Comparison of ENCODE assay signal across 17 cellular contexts in genomic region chr12:70354777-70355176, GRCh38. TPM values are rescaled to one million over a fixed set of nuclear protein-coding genes. Genes with fewer than 3 reads are reported as not detected.
A peak's percentile ranks its signal among the peaks of the same experiment; 100 is the strongest.
DNase-seq lines count a peak whose midpoint lies in the region; ATAC-seq, FAIRE-seq and TF ChIP-seq lines count a peak whose summit lies in the region.
"Had no signal": no experiment of that assay in that cellular context is flagged by ENCODE, and none has a peak within 500 bp of the region (broad histone marks: within the 10 kb centered on the region; RNA-seq: fewer than 3 reads in every experiment).

No MANE protein-coding gene starts in this region.

- H3K27ac Mint-ChIP-seq in stimulated activated effector memory CD8-positive, alpha-beta T cell treated with anti-CD3 and anti-CD28 coated beads, Interleukin-12 subunit alpha, Interleukin-12 subunit beta, amount 100 ng/mL, for 72 hours = no peak overlapping the region
- H3K27ac Mint-ChIP-seq: B cell had no signal

- DNase-seq in CD1c-positive myeloid dendritic cell (ENCODE audit: extremely low spot score) = peak; percentile 75
- DNase-seq in GM12892 (ENCODE audit: insufficient read length) = no peak
- peak; percentile 15 for DNase-seq in amniotic epithelial cell (ENCODE audit: low read depth)
- no peak for DNase-seq in NCI-H1417 (lab: John Stamatoyannopoulos, UW)
- no peak for DNase-seq in stimulated activated effector memory CD8-positive, alpha-beta T cell treated with anti-CD3 and anti-CD28 coated beads, Interleukin-12 subunit alpha, Interleukin-12 subunit beta, amount 100 ng/mL, for 72 hours (ENCODE audit: low spot score in 2 of 2)
- DNase-seq: GF-D8, GM23248, NCI-H2029, NCI-H2171 treated with DMSO at 0.1 percent for 48 hours, NCI-H510A, NCI-H82, OCI-M1, RPMI8226 had no signal

- no peaks in the 10 kb centered on the region for H3K4me1 Mint-ChIP-seq in stimulated activated effector memory CD8-positive, alpha-beta T cell treated with anti-CD3 and anti-CD28 coated beads, Interleukin-12 subunit alpha, Interleukin-12 subunit beta, amount 100 ng/mL, for 72 hours

- no peak for TF ChIP-seq CTCF in neutrophil (IDR thresholded peaks at IDR 0.05)

- peak overlapping the region in 1 of 2 experiments; percentile 12 for H3K4me3 ChIP-seq in neutrophil (ENCODE audit: low read depth in 1 of 2, low read length in 1 of 2)
- H3K4me3 ChIP-seq: GM23248 had no signal

- peaks cover 5% of the 10 kb centered on the region for H3K36me3 ChIP-seq in neutrophil

- no peaks in the 10 kb centered on the region for H3K9me3 ChIP-seq in neutrophil

- H3K36me3 Mint-ChIP-seq in stimulated activated effector memory CD8-positive, alpha-beta T cell treated with anti-CD3 and anti-CD28 coated beads, Interleukin-12 subunit alpha, Interleukin-12 subunit beta, amount 100 ng/mL, for 72 hours = peaks cover 39% of the 10 kb centered on the region

- peak; percentile 44 for FAIRE-seq in GM12892 (lab: Jason Lieb, UNC)

- peaks cover 23 to 24% of the 10 kb centered on the region in 2 experiments for H3K4me1 ChIP-seq in neutrophil (ENCODE audit: control insufficient read depth in 1 of 2, insufficient read depth in 1 of 2, low read depth in 1 of 2, low read length in 1 of 2)

- H3K4me3 Mint-ChIP-seq in stimulated activated effector memory CD8-positive, alpha-beta T cell treated with anti-CD3 and anti-CD28 coated beads, Interleukin-12 subunit alpha, Interleukin-12 subunit beta, amount 100 ng/mL, for 72 hours = no peak overlapping the region
- H3K4me3 Mint-ChIP-seq: B cell had no signal

- peak overlapping the region; percentile 70 for H3K27ac ChIP-seq in neutrophil
- H3K27ac ChIP-seq: GM23248 had no signal

- TF ChIP-seq POLR2A in GM12892 (IDR thresholded peaks at IDR 0.05; ENCODE audit: low read depth, low read length) = no peak

- H3K27me3 ChIP-seq in neutrophil = no peaks in the 10 kb centered on the region

- no peak for ATAC-seq in stimulated activated effector memory CD8-positive, alpha-beta T cell treated with anti-CD3 and anti-CD28 coated beads, Interleukin-12 subunit alpha, Interleukin-12 subunit beta, amount 100 ng/mL, for 72 hours
- no peak for ATAC-seq in HG02884 (IDR thresholded peaks at IDR 0.05; ENCODE audit: unreplicated experiment)
- ATAC-seq: HCT116 had no signal

- H3K9me3 Mint-ChIP-seq in stimulated activated effector memory CD8-positive, alpha-beta T cell treated with anti-CD3 and anti-CD28 coated beads, Interleukin-12 subunit alpha, Interleukin-12 subunit beta, amount 100 ng/mL, for 72 hours = no peaks in the 10 kb centered on the region

RNA-seq across cellular contexts. Expression of gene KCNMB4, which starts 11.3 kb away (rescaled TPM):
- 0.06 TPM for polyA plus RNA-seq in GM12892 (2012; ENCODE audit: missing spikeins)

Comparison
In these comparisons a context has a peak if more than half of its experiments do, and no peak if none do; other contexts are left out.
1. DNase-seq: peak in CD1c-positive myeloid dendritic cell (single experiment) and amniotic epithelial cell (single experiment); none in GM12892 (single experiment), NCI-H1417 (0 of 3) and stimulated activated effector memory CD8-positive, alpha-beta T cell treated with anti-CD3 and anti-CD28 coated beads, Interleukin-12 subunit alpha, Interleukin-12 subunit beta, amount 100 ng/mL, for 72 hours (0 of 2).